11 cellular contexts compared by ENCODE assay signal in genomic region chr2:24912986-24913385, GRCh38.
"Had no signal": no experiment of that assay in that cellular context is flagged by ENCODE, and none has a peak within 500 bp of the region (broad histone marks: within the 10 kb centered on the region; RNA-seq: fewer than 3 reads in every experiment).

No MANE protein-coding gene starts in this region.

- H3K36me3 Mint-ChIP-seq: natural killer cell had no signal

- ATAC-seq: activated CD4-positive, CD25-positive, alpha-beta regulatory T cell treated with anti-CD3 and anti-CD28 coated beads, Interleukin-2, amount 50 U/mL, for 24 hours; foreskin keratinocyte; left cardiac atrium; natural killer cell had no signal

- H3K4me3 ChIP-seq: cardiac muscle cell, hepatocyte had no signal

- H3K4me1 ChIP-seq: foreskin keratinocyte, parathyroid adenoma had no signal

- H3K4me2 ChIP-seq: hepatocyte had no signal

- H3K27me3 Mint-ChIP-seq: activated CD4-positive, alpha-beta T cell treated with anti-CD3 and anti-CD28 coated beads, Interleukin-2, amount 10 ng/mL, durations not matched to agents 7 days and 5 days; activated naive CD8-positive, alpha-beta T cell had no signal

- DNase-seq: activated CD4-positive, alpha-beta T cell treated with anti-CD3 and anti-CD28 coated beads, Interleukin-2, amount 10 ng/mL, durations not matched to agents 7 days and 5 days; activated CD8-positive, alpha-beta memory T cell treated with anti-CD3 and anti-CD28 coated beads for 24 hours; foreskin keratinocyte; left cardiac atrium; natural killer cell; stimulated activated naive CD4-positive, alpha-beta T cell had no signal

- H3K79me2 ChIP-seq: hepatocyte, parathyroid adenoma had no signal

- H3K27ac Mint-ChIP-seq: activated CD4-positive, alpha-beta T cell treated with anti-CD3 and anti-CD28 coated beads, Interleukin-2, amount 10 ng/mL, durations not matched to agents 7 days and 5 days; activated naive CD8-positive, alpha-beta T cell; natural killer cell had no signal

- H2AFZ ChIP-seq: hepatocyte, parathyroid adenoma had no signal

- H3K9me3 Mint-ChIP-seq: activated CD4-positive, alpha-beta T cell treated with anti-CD3 and anti-CD28 coated beads, Interleukin-2, amount 10 ng/mL, durations not matched to agents 7 days and 5 days; natural killer cell had no signal

- H3K36me3 ChIP-seq: cardiac muscle cell had no signal

- H3K4me3 Mint-ChIP-seq: activated CD4-positive, alpha-beta T cell treated with anti-CD3 and anti-CD28 coated beads, Interleukin-2, amount 10 ng/mL, durations not matched to agents 7 days and 5 days; activated naive CD8-positive, alpha-beta T cell; natural killer cell had no signal

- H3K27ac ChIP-seq: cardiac muscle cell, foreskin keratinocyte, hepatocyte, parathyroid adenoma had no signal

- H3K27me3 ChIP-seq: foreskin keratinocyte, hepatocyte had no signal
